In the genomic region with DNA sequence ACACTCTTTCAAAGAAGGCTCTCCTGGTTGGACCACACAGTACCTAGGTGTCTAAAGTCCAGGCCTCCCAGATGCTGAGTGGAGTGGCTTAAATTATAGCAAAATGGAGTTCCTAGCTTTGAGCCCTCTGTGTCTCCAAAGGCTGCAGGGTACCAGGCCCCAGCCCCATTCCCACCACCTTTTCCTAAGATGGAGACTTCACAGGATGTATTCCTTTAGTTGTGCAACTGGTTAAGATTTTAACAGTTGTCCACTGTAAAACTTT, we compare ENCODE assay signal across 8 cellular contexts. TPM values are rescaled to one million over a fixed set of nuclear protein-coding genes. Genes with fewer than 3 reads are reported as not detected.
DNase-seq lines count a peak whose midpoint lies in the region; ATAC-seq and TF ChIP-seq lines count a peak whose summit lies in the region.

No MANE protein-coding gene starts in this region.

- peaks cover 29 to 76% (median 73%) of the 10 kb centered on the region in 9 donors for H3K4me1 ChIP-seq in heart right ventricle
- peaks cover 50% of the 10 kb centered on the region for H3K4me1 ChIP-seq in mesodermal cell (ENCODE audit: control insufficient read depth, insufficient read depth, low read length, poor library complexity, severe bottlenecking)
- H3K4me1 ChIP-seq in urinary bladder (ENCODE audit: insufficient read depth): peaks cover 10% of the 10 kb centered on the region

- H3K36me3 ChIP-seq in heart right ventricle (peaks cover 0 to 65% (median 0%) of the 10 kb centered on the region in 9 donors), mesodermal cell (ENCODE audit: control insufficient read depth, insufficient read depth, low read length) (peaks cover 93% of the 10 kb centered on the region), urinary bladder (ENCODE audit: insufficient read depth) (peaks cover 2% of the 10 kb centered on the region)

- intact Hi-C loops in heart right ventricle (cut with DNase I): loop anchor here in 7 of 10 donors (5.0 to 10.0 kb wide), 8 partner anchors 99 to 271 kb away; no protein-coding TSS in a partner anchor
- intact Hi-C loops in cardiac septum (cut with DNase I): loop anchor here (5.0 kb wide), 1 partner anchor 94 kb away; no protein-coding TSS in a partner anchor

- H3K4me3 ChIP-seq in heart right ventricle (peak overlapping the region in 9 of 10 donors; percentile 68 to 96 (median 93)), astrocyte of the cerebellum (ENCODE audit: low read depth, low read length) (peak overlapping the region; percentile 17), mesodermal cell (ENCODE audit: extremely low read depth, insufficient read depth, low read length, poor library complexity, severe bottlenecking) (peak overlapping the region; percentile 85), urinary bladder (ENCODE audit: low read depth, low read length) (peak overlapping the region; percentile 14)

- TF ChIP-seq CTCF in heart right ventricle (IDR thresholded peaks at IDR 0.05): no peak
- no peak for TF ChIP-seq CTCF in astrocyte of the cerebellum (IDR thresholded peaks at IDR 0.05; ENCODE audit: low read depth, low read length, missing control alignments)

- DNase-seq in heart right ventricle: no peak
- DNase-seq in cardiac septum (ENCODE audit: low spot score): no peak
- DNase-seq in astrocyte of the cerebellum (ENCODE audit: low read depth): no peak
- DNase-seq in NCI-H2029 treated with DMSO at 0.1 percent for 48 hours (lab: John Stamatoyannopoulos, UW): no peak
- no peak for DNase-seq in NCI-H226
- DNase-seq in GM19238 (ENCODE audit: insufficient read length, low spot score): no peak

- no peaks in the 10 kb centered on the region for H3K27me3 ChIP-seq in heart right ventricle

- H3K9me3 ChIP-seq in heart right ventricle: no peaks in the 10 kb centered on the region
- no peaks in the 10 kb centered on the region for H3K9me3 ChIP-seq in mesodermal cell (ENCODE audit: control insufficient read depth, low read length)

- ATAC-seq in heart right ventricle: no peak

- H3K27ac ChIP-seq in heart right ventricle (peak overlapping the region in 7 of 10 donors; percentile 93 to 100 (median 98)), mesodermal cell (ENCODE audit: low read depth, low read length, severe bottlenecking) (peak overlapping the region; percentile 57), urinary bladder (ENCODE audit: low read depth) (no peak overlapping the region)

- in situ Hi-C loops in astrocyte of the cerebellum (cut with HindIII; ENCODE audit: low sequenced_read_pairs): no loop called here

RNA-seq across cellular contexts. Expression of gene SMAD7, which starts 4.9 kb away (rescaled TPM):
- 10 to 100 TPM; 15.4 to 28.6 (median 19.9) TPM for total RNA-seq in heart right ventricle
- polyA plus RNA-seq in heart right ventricle: 10 to 100 TPM in 1 of 2 donors, 1 to 10 TPM in 1; 6.7 to 18.7 TPM
- 42.4 TPM for total RNA-seq in cardiac septum
- polyA plus RNA-seq in mesodermal cell (2013, experiment 1 of 2): 45.1 TPM
- 42.8 TPM for polyA plus RNA-seq in mesodermal cell (2013, experiment 2 of 2)
- total RNA-seq in urinary bladder: 25.6 TPM
- 31.5 TPM for polyA plus RNA-seq in urinary bladder

Comparison
In these comparisons a context has a peak if more than half of its experiments do, and no peak if none do; other contexts are left out.
1. H3K4me3 ChIP-seq: peak in every context shown above with its lines; median percentile 93 in heart right ventricle; 85 in mesodermal cell; 17 in astrocyte of the cerebellum; 14 in urinary bladder.